In genomic region chr14:103696466-103697071, GRCh38 we compare ENCODE assay signal across 8 cellular contexts. TPM values are rescaled to one million over a fixed set of nuclear protein-coding genes. Genes with fewer than 3 reads are reported as not detected.
A peak's percentile ranks its signal among the peaks of the same experiment; 100 is the strongest.
DNase-seq lines count a peak whose midpoint lies in the region; ATAC-seq and TF ChIP-seq lines count a peak whose summit lies in the region.

No MANE protein-coding gene starts in this region.

- H3K27ac ChIP-seq in DOHH2 (ENCODE audit: low read depth, low read length) (peak overlapping the region; percentile 73), SK-N-MC (peak overlapping the region; percentile 84), psoas muscle (peak overlapping the region; percentile 64)

- intact Hi-C loops in psoas muscle (cut with DNase I): loop anchor here in 1 of 2 donors (5.0 kb wide), 1 partner anchor 64 kb away; no protein-coding TSS in a partner anchor

- no peaks in the 10 kb centered on the region; the same call in 1 of the 2 replicates for H4K20me1 ChIP-seq in DOHH2 (ENCODE audit: control insufficient read depth, insufficient read depth, low read depth, low read length)

- TF ChIP-seq CTCF in DOHH2 (IDR thresholded peaks at IDR 0.05; ENCODE audit: low read depth, low read length, poor library complexity, severe bottlenecking) (no peak), psoas muscle (IDR thresholded peaks at IDR 0.05) (no peak), GM20000 (IDR thresholded peaks at IDR 0.05; ENCODE audit: extremely low read depth, missing control alignments) (no peak)

- ATAC-seq in psoas muscle: no peak

- H3K9me3 ChIP-seq in DOHH2 (ENCODE audit: control insufficient read depth, insufficient read depth, low read length) (no peaks in the 10 kb centered on the region), SK-N-MC (ENCODE audit: low read depth, low read length) (no peaks in the 10 kb centered on the region), psoas muscle (no peaks in the 10 kb centered on the region)

- H3F3A ChIP-seq in DOHH2 (ENCODE audit: control insufficient read depth, insufficient read depth): peaks cover 29% of the 10 kb centered on the region

- H3K36me3 ChIP-seq in DOHH2 (ENCODE audit: control insufficient read depth, low read length): peaks cover 86% of the 10 kb centered on the region
- H3K36me3 ChIP-seq in SK-N-MC (ENCODE audit: insufficient read depth, low read length): peaks cover 60% of the 10 kb centered on the region
- peaks cover 5 to 56% of the 10 kb centered on the region in 2 donors for H3K36me3 ChIP-seq in psoas muscle (ENCODE audit: insufficient read depth in 1 of 2, low read depth in 1 of 2)

- no peak overlapping the region for H3K9ac ChIP-seq in SK-N-MC (ENCODE audit: insufficient read length)

- H3K4me2 ChIP-seq in DOHH2 (ENCODE audit: low read length): peak overlapping the region; percentile 69

- peaks cover 66% of the 10 kb centered on the region for H3K79me2 ChIP-seq in DOHH2 (ENCODE audit: control insufficient read depth, low read length)

- H3K27me3 ChIP-seq in DOHH2 (ENCODE audit: control insufficient read depth, low read length): no peaks in the 10 kb centered on the region
- H3K27me3 ChIP-seq in psoas muscle (ENCODE audit: insufficient read depth in 3 of 3, low read length in 2 of 3): no peaks in the 10 kb centered on the region

- DNase-seq in SK-N-MC (ENCODE audit: low read depth, low spot score): no peak
- peak; percentile 51 for DNase-seq in foreskin melanocyte
- peak; percentile 55 to 80 for DNase-seq in psoas muscle
- DNase-seq in GM20000 (ENCODE audit: low spot score): no peak
- DNase-seq in NCI-H2029 (lab: John Stamatoyannopoulos, UW): no peak
- no peak for DNase-seq in NCI-H446 (lab: John Stamatoyannopoulos, UW)
- no peak for DNase-seq in effector CD8-positive, alpha-beta T cell (lab: John Stamatoyannopoulos, UW)

- peaks cover 98% of the 10 kb centered on the region for H3K4me1 ChIP-seq in DOHH2 (ENCODE audit: control insufficient read depth, low read length)
- H3K4me1 ChIP-seq in psoas muscle: peaks cover 58% of the 10 kb centered on the region

- peak overlapping the region; percentile 52 for H3K4me3 ChIP-seq in DOHH2 (ENCODE audit: low read length)
- peak overlapping the region; percentile 36; the same call in 1 of the 2 replicates for H3K4me3 ChIP-seq in SK-N-MC
- H3K4me3 ChIP-seq in psoas muscle: no peak overlapping the region

- WGBS in psoas muscle, 3 donors: 27 to 35% (median 29%) methylated on average over 17 of the region's 17 CpGs

- no peaks in the 10 kb centered on the region for H3K9me2 ChIP-seq in DOHH2 (replicated peaks; ENCODE audit: control insufficient read depth, low read length)

RNA-seq across cellular contexts. Expression of gene XRCC3, which starts 18.7 kb away (rescaled TPM):
- 1 to 10 TPM; 1.1 to 2.5 (median 1.4) TPM for total RNA-seq in psoas muscle
- 1 to 10 TPM in 2 of 3 donors, under 1 TPM in 1; 1.00 to 2.5 (median 1.8) TPM for polyA plus RNA-seq in psoas muscle

RNA-seq across cellular contexts. Expression of gene ZFYVE21, which starts 19.0 kb away (rescaled TPM):
- total RNA-seq in psoas muscle: 10 to 100 TPM; 14.3 to 27.1 (median 20.8) TPM
- polyA plus RNA-seq in psoas muscle: 10 to 100 TPM; 14.0 to 21.7 (median 16.9) TPM

Comparison
In these comparisons a context has a peak if more than half of its experiments do, and no peak if none do; other contexts are left out.
1. DNase-seq: peak in foreskin melanocyte (single experiment) and psoas muscle (2 of 2); none in SK-N-MC (single experiment), GM20000 (single experiment), NCI-H2029 (single experiment), NCI-H446 (0 of 2) and effector CD8-positive, alpha-beta T cell (single experiment).
2. Peak in every context shown above with its lines, with median percentiles within 50 percentile points of each other: H3K27ac ChIP-seq.